In genomic region chr3:130854208-130854864, GRCh38 we compare ENCODE assay signal across 11 cellular contexts. TPM values are rescaled to one million over a fixed set of nuclear protein-coding genes. Genes with fewer than 3 reads are reported as not detected.
DNase-seq lines count a peak whose midpoint lies in the region; ATAC-seq and TF ChIP-seq lines count a peak whose summit lies in the region.
"Had no signal": no experiment of that assay in that cellular context is flagged by ENCODE, and none has a peak within 500 bp of the region (broad histone marks: within the 10 kb centered on the region; RNA-seq: fewer than 3 reads in every experiment).

No MANE protein-coding gene starts in this region.

- no peak overlapping the region for H3K27ac Mint-ChIP-seq in activated naive CD8-positive, alpha-beta T cell treated with anti-CD3 and anti-CD28 coated beads, Interleukin-2, amount 50 U/mL, for 24 hours
- H3K27ac Mint-ChIP-seq: activated T-helper 2 cell treated with anti-CD3 and anti-CD28 coated beads, Interferon-gamma antibody, Interleukin-2, Interleukin-4, amounts not matched to agents 10 μg/mL and 5 μg/mL and 100 μg/mL, durations not matched to agents 14 hours and 24 hours and 36 hours had no signal

- no peak overlapping the region for H3K27ac ChIP-seq in vagina
- H3K27ac ChIP-seq: brain microvascular endothelial cell had no signal

- no peaks in the 10 kb centered on the region for H3K36me3 Mint-ChIP-seq in activated naive CD8-positive, alpha-beta T cell treated with anti-CD3 and anti-CD28 coated beads, Interleukin-2, amount 50 U/mL, for 24 hours (ENCODE audit: low read depth)

- no peak for TF ChIP-seq CTCF in vagina (IDR thresholded peaks at IDR 0.05)

- peaks cover 40% of the 10 kb centered on the region for H3K4me1 Mint-ChIP-seq in activated naive CD8-positive, alpha-beta T cell treated with anti-CD3 and anti-CD28 coated beads, Interleukin-2, amount 50 U/mL, for 24 hours

- no peaks in the 10 kb centered on the region for H3K9me3 ChIP-seq in vagina

- H3K27me3 ChIP-seq in vagina, result no peaks in the 10 kb centered on the region
- H3K27me3 ChIP-seq: brain microvascular endothelial cell had no signal

- DNase-seq in vagina (ENCODE audit: extremely low spot score in 2 of 2) (no peak), C1 segment of cervical spinal cord (lab: John Stamatoyannopoulos, UW) (no peak)
- DNase-seq in activated naive CD8-positive, alpha-beta T cell treated with anti-CD3 and anti-CD28 coated beads, Interleukin-2, amount 50 U/mL, for 24 hours, result no peak
- DNase-seq in activated T-cell treated with anti-CD3 and anti-CD28 coated beads, Interleukin-2, amount 50 U/mL, for 48 hours, result no peak
- DNase-seq: activated CD4-positive, alpha-beta T cell treated with anti-CD3 and anti-CD28 coated beads for 1 hour; brain microvascular endothelial cell had no signal

- no peak overlapping the region for H3K4me3 Mint-ChIP-seq in activated naive CD8-positive, alpha-beta T cell treated with anti-CD3 and anti-CD28 coated beads, Interleukin-2, amount 50 U/mL, for 24 hours

- peaks cover 44% of the 10 kb centered on the region for H3K27me3 Mint-ChIP-seq in activated naive CD8-positive, alpha-beta T cell treated with anti-CD3 and anti-CD28 coated beads, Interleukin-2, amount 50 U/mL, for 24 hours

- intact Hi-C loops in vagina (cut with DNase I), result no loop called here

- no peaks in the 10 kb centered on the region for H3K36me3 ChIP-seq in vagina
- H3K36me3 ChIP-seq: brain microvascular endothelial cell had no signal

- H3K4me1 ChIP-seq in vagina, result peaks cover 18% of the 10 kb centered on the region

- ATAC-seq in GM18517 (IDR thresholded peaks at IDR 0.05; ENCODE audit: unreplicated experiment) (peak; percentile 56), GM19467 (IDR thresholded peaks at IDR 0.05; ENCODE audit: unreplicated experiment) (peak; percentile 31), HG02852 (IDR thresholded peaks at IDR 0.05; ENCODE audit: unreplicated experiment) (peak; percentile 44), HG03565 (IDR thresholded peaks at IDR 0.05; ENCODE audit: unreplicated experiment) (peak; percentile 31)
- ATAC-seq in activated naive CD8-positive, alpha-beta T cell treated with anti-CD3 and anti-CD28 coated beads, Interleukin-2, amount 50 U/mL, for 24 hours, result no peak

- no peak for TF ChIP-seq POLR2A in vagina (IDR thresholded peaks at IDR 0.05)

- no peak overlapping the region for H3K4me3 ChIP-seq in vagina

- no peaks in the 10 kb centered on the region for H3K9me3 Mint-ChIP-seq in activated naive CD8-positive, alpha-beta T cell treated with anti-CD3 and anti-CD28 coated beads, Interleukin-2, amount 50 U/mL, for 24 hours
- H3K9me3 Mint-ChIP-seq: activated T-helper 2 cell treated with anti-CD3 and anti-CD28 coated beads, Interferon-gamma antibody, Interleukin-2, Interleukin-4, amounts not matched to agents 10 μg/mL and 5 μg/mL and 100 μg/mL, durations not matched to agents 14 hours and 24 hours and 36 hours had no signal

RNA-seq across cellular contexts. Expression of gene ATP2C1, which starts 39.5 kb away (rescaled TPM):
- 34.1 TPM for total RNA-seq in vagina
